ENCODE assay signal across 8 cellular contexts in the genomic region with DNA sequence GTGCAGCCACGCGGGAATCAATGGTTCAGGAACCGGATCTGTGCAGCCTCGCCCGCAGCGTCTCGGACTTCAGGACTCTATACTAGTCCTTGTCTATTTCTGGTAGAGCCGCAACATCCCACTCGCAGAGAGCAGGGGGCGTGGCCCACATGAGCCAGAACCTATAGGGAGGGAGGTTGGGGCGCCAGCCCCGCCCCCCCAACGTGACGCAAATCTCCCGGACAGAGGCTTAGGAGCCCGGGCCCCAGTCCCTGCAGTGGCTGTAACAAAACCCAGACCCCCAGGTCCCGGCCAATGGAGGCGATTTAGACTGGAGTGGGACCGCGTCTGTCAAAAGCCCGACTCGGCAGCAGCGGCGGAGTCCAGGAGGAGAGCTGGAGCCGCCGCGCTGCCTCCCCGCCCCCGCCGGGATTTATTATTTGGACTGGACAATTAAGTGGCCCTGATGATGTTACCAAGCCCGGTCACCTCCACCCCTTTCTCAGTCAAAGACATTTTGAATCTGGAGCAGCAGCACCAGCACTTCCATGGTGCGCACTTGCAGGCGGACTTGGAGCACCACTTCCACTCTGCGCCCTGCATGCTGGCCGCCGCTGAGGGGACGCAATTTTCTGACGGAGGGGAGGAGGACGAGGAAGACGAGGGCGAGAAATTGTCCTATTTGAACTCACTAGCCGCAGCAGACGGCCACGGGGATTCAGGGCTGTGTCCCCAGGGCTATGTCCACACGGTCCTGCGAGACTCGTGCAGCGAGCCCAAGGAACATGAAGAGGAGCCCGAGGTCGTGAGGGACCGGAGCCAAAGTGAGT. TPM values are rescaled to one million over a fixed set of nuclear protein-coding genes. Genes with fewer than 3 reads are reported as not detected.
A peak's percentile ranks its signal among the peaks of the same experiment; 100 is the strongest.
DNase-seq lines count a peak whose midpoint lies in the region; ATAC-seq and TF ChIP-seq lines count a peak whose summit lies in the region.

A gene (plus strand): TSS at position 256 of the 809 bp plus-strand sequence. CDS start 190 bp downstream, at position 446.

- TF ChIP-seq CTCF in WTC11 (IDR thresholded peaks at IDR 0.05), result no peak

- peak within 1 kb of the TSS; percentile 60 for H3K4me3 Mint-ChIP-seq in WTC11

- peaks cover 3% of the 10 kb centered on the region; the same call in 1 of the 2 replicates for H3K36me3 Mint-ChIP-seq in WTC11

- no peaks in the 10 kb centered on the region for H3K9me3 Mint-ChIP-seq in WTC11

- POLR2A ChIA-PET in WTC11 (lab: Charles Lee), result interaction anchor here (1.2 to 2.3 kb wide), 2 partner anchors 101 to 102 kb away, joined by 3 to 7 read pairs; a partner anchor contains a TSS

- H3K27me3 Mint-ChIP-seq in WTC11 (ENCODE audit: low read depth), result peaks cover 100% of the 10 kb centered on the region

- peaks cover 72% of the 10 kb centered on the region for H3K4me1 Mint-ChIP-seq in WTC11

- CTCF ChIA-PET in WTC11 (lab: Charles Lee), result interaction anchor here (2.4 to 2.5 kb wide), 2 partner anchors 97 kb away, joined by 10 to 17 read pairs; no protein-coding TSS in a partner anchor

- ATAC-seq in HG02884 (IDR thresholded peaks at IDR 0.05; ENCODE audit: unreplicated experiment) (peak; percentile 72), WTC11 (peak; percentile 53), left cardiac atrium (peak; percentile 29 to 73), GM18870 (IDR thresholded peaks at IDR 0.05; ENCODE audit: unreplicated experiment) (no peak), GM19035 (IDR thresholded peaks at IDR 0.05; ENCODE audit: unreplicated experiment) (no peak)

- intact Hi-C loops in left cardiac atrium (cut with DNase I), result no loop called here

- no peak within 1 kb of the TSS for H3K27ac Mint-ChIP-seq in WTC11

- DNase-seq in ELF-1 (ENCODE audit: low read depth, low spot score), result peak; percentile 96
- peak; percentile 92 for DNase-seq in WTC11 (ENCODE audit: low spot score)
- peak; percentile 61 for DNase-seq in left cardiac atrium
- DNase-seq in stimulated activated CD4-positive, alpha-beta T cell treated with anti-CD3 and anti-CD28 coated beads, Interleukin-15, amount 100 ng/mL, for 24 hours, result peak; percentile 84
- DNase-seq in NOMO-1 treated with DMSO at 0.1 percent for 48 hours (lab: John Stamatoyannopoulos, UW; ENCODE audit: unreplicated experiment), result no peak

TF ChIP-seq in WTC11, 78 proteins besides CTCF, POLR2A, EP300 and RAD21:
- TF ChIP-seq, protein P1, sequence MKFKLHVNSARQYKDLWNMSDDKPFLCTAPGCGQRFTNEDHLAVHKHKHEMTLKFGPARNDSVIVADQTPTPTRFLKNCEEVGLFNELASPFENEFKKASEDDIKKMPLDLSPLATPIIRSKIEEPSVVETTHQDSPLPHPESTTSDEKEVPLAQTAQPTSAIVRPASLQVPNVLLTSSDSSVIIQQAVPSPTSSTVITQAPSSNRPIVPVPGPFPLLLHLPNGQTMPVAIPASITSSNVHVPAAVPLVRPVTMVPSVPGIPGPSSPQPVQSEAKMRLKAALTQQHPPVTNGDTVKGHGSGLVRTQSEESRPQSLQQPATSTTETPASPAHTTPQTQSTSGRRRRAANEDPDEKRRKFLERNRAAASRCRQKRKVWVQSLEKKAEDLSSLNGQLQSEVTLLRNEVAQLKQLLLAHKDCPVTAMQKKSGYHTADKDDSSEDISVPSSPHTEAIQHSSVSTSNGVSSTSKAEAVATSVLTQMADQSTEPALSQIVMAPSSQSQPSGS (CRISPR knock-in tag; IDR thresholded peaks at IDR 0.05; ENCODE audit: borderline replicate concordance, low read depth), result no peak
- TF ChIP-seq, protein P2, sequence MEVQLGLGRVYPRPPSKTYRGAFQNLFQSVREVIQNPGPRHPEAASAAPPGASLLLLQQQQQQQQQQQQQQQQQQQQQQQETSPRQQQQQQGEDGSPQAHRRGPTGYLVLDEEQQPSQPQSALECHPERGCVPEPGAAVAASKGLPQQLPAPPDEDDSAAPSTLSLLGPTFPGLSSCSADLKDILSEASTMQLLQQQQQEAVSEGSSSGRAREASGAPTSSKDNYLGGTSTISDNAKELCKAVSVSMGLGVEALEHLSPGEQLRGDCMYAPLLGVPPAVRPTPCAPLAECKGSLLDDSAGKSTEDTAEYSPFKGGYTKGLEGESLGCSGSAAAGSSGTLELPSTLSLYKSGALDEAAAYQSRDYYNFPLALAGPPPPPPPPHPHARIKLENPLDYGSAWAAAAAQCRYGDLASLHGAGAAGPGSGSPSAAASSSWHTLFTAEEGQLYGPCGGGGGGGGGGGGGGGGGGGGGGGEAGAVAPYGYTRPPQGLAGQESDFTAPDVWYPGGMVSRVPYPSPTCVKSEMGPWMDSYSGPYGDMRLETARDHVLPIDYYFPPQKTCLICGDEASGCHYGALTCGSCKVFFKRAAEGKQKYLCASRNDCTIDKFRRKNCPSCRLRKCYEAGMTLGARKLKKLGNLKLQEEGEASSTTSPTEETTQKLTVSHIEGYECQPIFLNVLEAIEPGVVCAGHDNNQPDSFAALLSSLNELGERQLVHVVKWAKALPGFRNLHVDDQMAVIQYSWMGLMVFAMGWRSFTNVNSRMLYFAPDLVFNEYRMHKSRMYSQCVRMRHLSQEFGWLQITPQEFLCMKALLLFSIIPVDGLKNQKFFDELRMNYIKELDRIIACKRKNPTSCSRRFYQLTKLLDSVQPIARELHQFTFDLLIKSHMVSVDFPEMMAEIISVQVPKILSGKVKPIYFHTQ (CRISPR knock-in tag; IDR thresholded peaks at IDR 0.05), result no peak
- TF ChIP-seq, protein P3, sequence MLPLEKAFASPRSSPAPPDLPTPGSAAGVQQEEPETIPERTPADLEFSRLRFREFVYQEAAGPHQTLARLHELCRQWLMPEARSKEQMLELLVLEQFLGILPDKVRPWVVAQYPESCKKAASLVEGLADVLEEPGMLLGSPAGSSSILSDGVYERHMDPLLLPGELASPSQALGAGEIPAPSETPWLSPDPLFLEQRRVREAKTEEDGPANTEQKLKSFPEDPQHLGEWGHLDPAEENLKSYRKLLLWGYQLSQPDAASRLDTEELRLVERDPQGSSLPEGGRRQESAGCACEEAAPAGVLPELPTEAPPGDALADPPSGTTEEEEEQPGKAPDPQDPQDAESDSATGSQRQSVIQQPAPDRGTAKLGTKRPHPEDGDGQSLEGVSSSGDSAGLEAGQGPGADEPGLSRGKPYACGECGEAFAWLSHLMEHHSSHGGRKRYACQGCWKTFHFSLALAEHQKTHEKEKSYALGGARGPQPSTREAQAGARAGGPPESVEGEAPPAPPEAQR (CRISPR knock-in tag; IDR thresholded peaks at IDR 0.05), result no peak
- no peak for TF ChIP-seq ZNF232 (CRISPR knock-in tag; IDR thresholded peaks at IDR 0.05)
- no peak for TF ChIP-seq FOXK1 (CRISPR knock-in tag; IDR thresholded peaks at IDR 0.05)
- TF ChIP-seq, protein P4, sequence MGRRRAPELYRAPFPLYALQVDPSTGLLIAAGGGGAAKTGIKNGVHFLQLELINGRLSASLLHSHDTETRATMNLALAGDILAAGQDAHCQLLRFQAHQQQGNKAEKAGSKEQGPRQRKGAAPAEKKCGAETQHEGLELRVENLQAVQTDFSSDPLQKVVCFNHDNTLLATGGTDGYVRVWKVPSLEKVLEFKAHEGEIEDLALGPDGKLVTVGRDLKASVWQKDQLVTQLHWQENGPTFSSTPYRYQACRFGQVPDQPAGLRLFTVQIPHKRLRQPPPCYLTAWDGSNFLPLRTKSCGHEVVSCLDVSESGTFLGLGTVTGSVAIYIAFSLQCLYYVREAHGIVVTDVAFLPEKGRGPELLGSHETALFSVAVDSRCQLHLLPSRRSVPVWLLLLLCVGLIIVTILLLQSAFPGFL (CRISPR knock-in tag; IDR thresholded peaks at IDR 0.05; ENCODE audit: borderline replicate concordance), result no peak

RNA-seq across cellular contexts. Expression of the gene that starts here (rescaled TPM):
- total RNA-seq in WTC11 (2021), result not detected in 3 replicates
- total RNA-seq in left cardiac atrium, result not detected

Comparison
In these comparisons a context has a peak if more than half of its experiments do, and no peak if none do; other contexts are left out.
1. Peak in DNase-seq and ATAC-seq in WTC11; RNA of the gene not detected or under 1 TPM.
2. Peak in DNase-seq and ATAC-seq in left cardiac atrium; RNA of the gene not detected or under 1 TPM.